1 cellular context compared by ENCODE assay signal in the genomic region with DNA sequence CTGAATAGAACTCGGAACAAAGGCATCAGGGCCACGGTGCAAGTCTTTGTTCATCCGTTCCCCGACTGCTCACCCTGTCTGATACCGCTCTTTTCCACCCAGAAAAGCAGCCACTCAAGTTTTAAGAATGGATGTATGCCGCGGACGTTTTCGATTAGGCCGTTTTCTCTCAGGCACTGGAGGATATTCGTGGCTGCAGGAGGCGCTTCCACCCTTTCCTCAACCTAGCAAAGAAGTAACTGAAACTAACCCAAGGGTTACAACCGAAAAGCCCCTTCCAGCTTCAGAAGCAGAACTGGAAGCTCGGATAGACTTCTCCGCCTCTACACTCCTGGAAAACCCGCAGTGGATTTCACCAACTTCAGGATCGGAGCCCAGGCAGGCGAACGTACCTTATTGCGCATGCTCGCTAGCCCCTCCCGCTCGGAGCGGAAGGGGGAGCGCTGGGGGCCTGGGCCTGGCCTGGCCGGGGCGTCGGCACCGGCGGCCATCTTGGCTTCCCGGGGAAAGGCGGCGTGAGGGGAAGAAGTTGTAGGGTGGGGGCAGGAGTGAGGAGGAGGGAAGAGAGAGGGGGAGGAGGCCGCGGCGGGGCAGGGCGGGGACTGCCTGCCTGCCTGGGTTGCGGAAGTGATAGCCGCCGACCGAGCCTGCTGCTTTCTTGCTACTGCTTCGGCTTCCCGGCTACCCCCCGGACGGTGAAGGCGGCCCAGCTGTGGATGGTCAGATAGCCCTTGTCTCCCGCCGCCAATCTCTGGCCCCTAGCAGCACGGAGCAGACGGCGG.
TF ChIP-seq lines count a peak whose summit lies in the region.

A gene (plus strand): TSS at position 619 of the 782 bp plus-strand sequence. CDS start 191 bp downstream, outside the sequence.

TF ChIP-seq in HepG2, 621 proteins besides CTCF, POLR2A, EP300 and RAD21 (continued from another document and continues in another):
- no peak for TF ChIP-seq SETDB1 (CRISPR knock-in tag; IDR thresholded peaks at IDR 0.05; ENCODE audit: borderline replicate concordance)
- no peak for TF ChIP-seq ZFP62 (CRISPR knock-in tag; IDR thresholded peaks at IDR 0.05)
- TF ChIP-seq, protein P1, sequence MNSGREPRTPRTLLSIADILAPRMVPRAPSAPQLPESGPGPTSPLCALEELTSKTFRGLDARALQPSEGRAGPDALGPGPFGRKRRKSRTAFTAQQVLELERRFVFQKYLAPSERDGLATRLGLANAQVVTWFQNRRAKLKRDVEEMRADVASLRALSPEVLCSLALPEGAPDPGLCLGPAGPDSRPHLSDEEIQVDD (CRISPR knock-in tag; IDR thresholded peaks at IDR 0.05; ENCODE audit: borderline replicate concordance): no peak; the same call in 1 of the 2 replicates
- TF ChIP-seq, protein P2, sequence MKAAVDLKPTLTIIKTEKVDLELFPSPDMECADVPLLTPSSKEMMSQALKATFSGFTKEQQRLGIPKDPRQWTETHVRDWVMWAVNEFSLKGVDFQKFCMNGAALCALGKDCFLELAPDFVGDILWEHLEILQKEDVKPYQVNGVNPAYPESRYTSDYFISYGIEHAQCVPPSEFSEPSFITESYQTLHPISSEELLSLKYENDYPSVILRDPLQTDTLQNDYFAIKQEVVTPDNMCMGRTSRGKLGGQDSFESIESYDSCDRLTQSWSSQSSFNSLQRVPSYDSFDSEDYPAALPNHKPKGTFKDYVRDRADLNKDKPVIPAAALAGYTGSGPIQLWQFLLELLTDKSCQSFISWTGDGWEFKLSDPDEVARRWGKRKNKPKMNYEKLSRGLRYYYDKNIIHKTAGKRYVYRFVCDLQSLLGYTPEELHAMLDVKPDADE (CRISPR knock-in tag; IDR thresholded peaks at IDR 0.05): peak; percentile 17; the same call in 1 of the 2 replicates
- peak; percentile 94; the same call in 1 of the 2 replicates for TF ChIP-seq ZNF451 (CRISPR knock-in tag; IDR thresholded peaks at IDR 0.05)
- TF ChIP-seq FOXP1 (IDR thresholded peaks at IDR 0.05): no peak
- TF ChIP-seq FOXP1 (CRISPR knock-in tag; IDR thresholded peaks at IDR 0.05): peak; percentile 34; the same call in 1 of the 2 replicates
- TF ChIP-seq ZNF224 (CRISPR knock-in tag; IDR thresholded peaks at IDR 0.05): no peak; the same call in 1 of the 2 replicates
- TF ChIP-seq ZNF598 (CRISPR knock-in tag; IDR thresholded peaks at IDR 0.05; ENCODE audit: borderline replicate concordance): 0 out of 2 replicates have a peak, but pooled peaks have one; percentile 25
- TF ChIP-seq, protein P3, sequence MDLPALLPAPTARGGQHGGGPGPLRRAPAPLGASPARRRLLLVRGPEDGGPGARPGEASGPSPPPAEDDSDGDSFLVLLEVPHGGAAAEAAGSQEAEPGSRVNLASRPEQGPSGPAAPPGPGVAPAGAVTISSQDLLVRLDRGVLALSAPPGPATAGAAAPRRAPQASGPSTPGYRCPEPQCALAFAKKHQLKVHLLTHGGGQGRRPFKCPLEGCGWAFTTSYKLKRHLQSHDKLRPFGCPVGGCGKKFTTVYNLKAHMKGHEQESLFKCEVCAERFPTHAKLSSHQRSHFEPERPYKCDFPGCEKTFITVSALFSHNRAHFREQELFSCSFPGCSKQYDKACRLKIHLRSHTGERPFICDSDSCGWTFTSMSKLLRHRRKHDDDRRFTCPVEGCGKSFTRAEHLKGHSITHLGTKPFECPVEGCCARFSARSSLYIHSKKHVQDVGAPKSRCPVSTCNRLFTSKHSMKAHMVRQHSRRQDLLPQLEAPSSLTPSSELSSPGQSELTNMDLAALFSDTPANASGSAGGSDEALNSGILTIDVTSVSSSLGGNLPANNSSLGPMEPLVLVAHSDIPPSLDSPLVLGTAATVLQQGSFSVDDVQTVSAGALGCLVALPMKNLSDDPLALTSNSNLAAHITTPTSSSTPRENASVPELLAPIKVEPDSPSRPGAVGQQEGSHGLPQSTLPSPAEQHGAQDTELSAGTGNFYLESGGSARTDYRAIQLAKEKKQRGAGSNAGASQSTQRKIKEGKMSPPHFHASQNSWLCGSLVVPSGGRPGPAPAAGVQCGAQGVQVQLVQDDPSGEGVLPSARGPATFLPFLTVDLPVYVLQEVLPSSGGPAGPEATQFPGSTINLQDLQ (CRISPR knock-in tag; IDR thresholded peaks at IDR 0.05): peak; percentile 33; the same call in 1 of the 2 replicates
- no peak for TF ChIP-seq HHEX (CRISPR knock-in tag; IDR thresholded peaks at IDR 0.05)
- TF ChIP-seq MBD4 (IDR thresholded peaks at IDR 0.05; ENCODE audit: borderline replicate concordance, low read length): no peak
- TF ChIP-seq, protein P4, sequence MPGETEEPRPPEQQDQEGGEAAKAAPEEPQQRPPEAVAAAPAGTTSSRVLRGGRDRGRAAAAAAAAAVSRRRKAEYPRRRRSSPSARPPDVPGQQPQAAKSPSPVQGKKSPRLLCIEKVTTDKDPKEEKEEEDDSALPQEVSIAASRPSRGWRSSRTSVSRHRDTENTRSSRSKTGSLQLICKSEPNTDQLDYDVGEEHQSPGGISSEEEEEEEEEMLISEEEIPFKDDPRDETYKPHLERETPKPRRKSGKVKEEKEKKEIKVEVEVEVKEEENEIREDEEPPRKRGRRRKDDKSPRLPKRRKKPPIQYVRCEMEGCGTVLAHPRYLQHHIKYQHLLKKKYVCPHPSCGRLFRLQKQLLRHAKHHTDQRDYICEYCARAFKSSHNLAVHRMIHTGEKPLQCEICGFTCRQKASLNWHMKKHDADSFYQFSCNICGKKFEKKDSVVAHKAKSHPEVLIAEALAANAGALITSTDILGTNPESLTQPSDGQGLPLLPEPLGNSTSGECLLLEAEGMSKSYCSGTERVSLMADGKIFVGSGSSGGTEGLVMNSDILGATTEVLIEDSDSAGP (CRISPR knock-in tag; IDR thresholded peaks at IDR 0.05; ENCODE audit: borderline replicate concordance): peak; percentile 91
- peak; percentile 100 for TF ChIP-seq MAZ (IDR thresholded peaks at IDR 0.05; ENCODE audit: borderline replicate concordance, low read depth, low read length)
- peak; percentile 100 for TF ChIP-seq MAZ (CRISPR knock-in tag; IDR thresholded peaks at IDR 0.05; ENCODE audit: low read depth)
- no peak for TF ChIP-seq PHB2 (IDR thresholded peaks at IDR 0.05; ENCODE audit: partially characterized antibody)
- peak; percentile 92 for TF ChIP-seq ATF7-NPFF (CRISPR knock-in tag; IDR thresholded peaks at IDR 0.05; ENCODE audit: low read depth)
- peak; percentile 58 for TF ChIP-seq HCFC1 (IDR thresholded peaks at IDR 0.05; ENCODE audit: low read depth, low read length)
- TF ChIP-seq, protein P5, sequence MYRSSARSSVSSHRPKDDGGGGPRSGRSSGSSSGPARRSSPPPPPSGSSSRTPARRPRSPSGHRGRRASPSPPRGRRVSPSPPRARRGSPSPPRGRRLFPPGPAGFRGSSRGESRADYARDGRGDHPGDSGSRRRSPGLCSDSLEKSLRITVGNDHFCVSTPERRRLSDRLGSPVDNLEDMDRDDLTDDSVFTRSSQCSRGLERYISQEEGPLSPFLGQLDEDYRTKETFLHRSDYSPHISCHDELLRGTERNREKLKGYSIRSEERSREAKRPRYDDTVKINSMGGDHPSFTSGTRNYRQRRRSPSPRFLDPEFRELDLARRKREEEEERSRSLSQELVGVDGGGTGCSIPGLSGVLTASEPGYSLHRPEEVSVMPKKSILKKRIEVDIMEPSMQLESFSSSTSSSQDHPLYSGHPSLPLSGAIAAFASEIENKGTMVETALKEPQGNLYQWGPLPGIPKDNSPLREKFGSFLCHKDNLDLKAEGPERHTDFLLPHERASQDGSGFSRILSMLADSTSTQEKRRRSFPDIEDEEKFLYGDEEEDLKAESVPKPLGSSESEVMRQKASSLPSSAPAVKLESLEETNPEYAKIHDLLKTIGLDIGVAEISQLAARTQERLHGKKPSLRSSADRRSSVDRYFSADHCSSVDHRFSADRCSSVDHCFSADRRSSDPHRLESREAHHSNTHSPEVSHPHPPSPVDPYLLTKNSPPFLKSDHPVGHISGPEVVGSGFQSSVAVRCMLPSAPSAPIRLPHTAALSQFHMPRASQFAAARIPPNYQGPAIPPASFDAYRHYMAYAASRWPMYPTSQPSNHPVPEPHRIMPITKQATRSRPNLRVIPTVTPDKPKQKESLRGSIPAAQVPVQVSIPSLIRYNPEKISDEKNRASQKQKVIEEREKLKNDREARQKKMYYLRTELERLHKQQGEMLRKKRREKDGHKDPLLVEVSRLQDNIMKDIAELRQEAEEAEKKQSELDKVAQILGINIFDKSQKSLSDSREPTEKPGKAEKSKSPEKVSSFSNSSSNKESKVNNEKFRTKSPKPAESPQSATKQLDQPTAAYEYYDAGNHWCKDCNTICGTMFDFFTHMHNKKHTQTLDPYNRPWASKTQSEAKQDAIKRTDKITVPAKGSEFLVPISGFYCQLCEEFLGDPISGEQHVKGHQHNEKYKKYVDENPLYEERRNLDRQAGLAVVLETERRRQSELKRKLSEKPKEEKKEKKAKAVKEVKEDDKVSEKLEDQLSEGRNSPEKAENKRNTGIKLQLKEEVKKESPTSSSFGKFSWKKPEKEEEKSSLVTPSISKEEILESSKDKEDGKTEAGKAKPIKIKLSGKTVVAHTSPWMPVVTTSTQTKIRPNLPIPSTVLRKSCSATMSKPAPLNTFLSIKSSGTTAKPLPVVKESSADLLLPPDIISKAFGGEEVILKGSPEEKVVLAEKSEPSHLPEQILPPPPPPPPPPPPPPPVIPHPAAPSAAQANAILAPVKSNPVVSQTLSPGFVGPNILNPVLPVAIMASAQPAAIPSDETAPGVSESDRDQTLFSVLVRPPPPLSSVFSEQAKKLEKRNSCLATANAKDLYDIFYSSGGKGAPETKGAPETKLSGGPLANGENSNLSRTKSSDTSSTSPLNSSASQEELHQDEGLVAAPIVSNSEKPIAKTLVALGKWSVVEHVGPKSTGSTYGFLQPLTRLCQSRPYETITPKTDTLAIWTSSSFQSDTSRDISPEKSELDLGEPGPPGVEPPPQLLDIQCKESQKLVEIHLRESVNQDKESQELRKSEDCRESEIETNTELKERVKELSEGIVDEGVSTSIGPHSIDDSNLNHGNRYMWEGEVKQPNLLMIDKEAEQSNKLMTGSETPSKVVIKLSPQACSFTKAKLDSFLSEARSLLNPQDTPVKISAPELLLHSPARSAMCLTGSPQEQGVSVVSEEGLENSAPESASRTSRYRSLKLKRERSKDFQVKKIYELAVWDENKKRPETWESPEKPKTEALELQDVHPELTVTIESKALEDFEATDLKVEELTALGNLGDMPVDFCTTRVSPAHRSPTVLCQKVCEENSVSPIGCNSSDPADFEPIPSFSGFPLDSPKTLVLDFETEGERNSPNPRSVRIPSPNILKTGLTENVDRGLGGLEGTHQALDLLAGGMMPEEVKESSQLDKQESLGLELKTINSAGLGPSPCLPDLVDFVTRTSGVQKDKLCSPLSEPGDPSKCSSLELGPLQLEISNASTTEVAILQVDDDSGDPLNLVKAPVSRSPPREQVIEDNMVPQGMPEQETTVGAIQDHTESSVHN (CRISPR knock-in tag; IDR thresholded peaks at IDR 0.05): peak; percentile 45; the same call in 1 of the 2 replicates
- TF ChIP-seq ZNF547 (CRISPR knock-in tag; IDR thresholded peaks at IDR 0.05): no peak; the same call in 1 of the 2 replicates
- TF ChIP-seq ZKSCAN8 (CRISPR knock-in tag; IDR thresholded peaks at IDR 0.05; ENCODE audit: borderline replicate concordance): peak; percentile 89; the same call in 1 of the 2 replicates
- TF ChIP-seq ZNF780A (CRISPR knock-in tag; IDR thresholded peaks at IDR 0.05): peak; percentile 90; the same call in 1 of the 2 replicates
- TF ChIP-seq, protein P6, sequence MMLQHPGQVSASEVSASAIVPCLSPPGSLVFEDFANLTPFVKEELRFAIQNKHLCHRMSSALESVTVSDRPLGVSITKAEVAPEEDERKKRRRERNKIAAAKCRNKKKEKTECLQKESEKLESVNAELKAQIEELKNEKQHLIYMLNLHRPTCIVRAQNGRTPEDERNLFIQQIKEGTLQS (CRISPR knock-in tag; IDR thresholded peaks at IDR 0.05): peak; percentile 6; the same call in 1 of the 2 replicates
- peak; percentile 51; the same call in 1 of the 2 replicates for TF ChIP-seq ZNF460 (CRISPR knock-in tag; IDR thresholded peaks at IDR 0.05; ENCODE audit: borderline replicate concordance)
- peak; percentile 88; the same call in 1 of the 2 replicates for TF ChIP-seq GTF2F1 (IDR thresholded peaks at IDR 0.05; ENCODE audit: low read length)
- TF ChIP-seq, protein P7, sequence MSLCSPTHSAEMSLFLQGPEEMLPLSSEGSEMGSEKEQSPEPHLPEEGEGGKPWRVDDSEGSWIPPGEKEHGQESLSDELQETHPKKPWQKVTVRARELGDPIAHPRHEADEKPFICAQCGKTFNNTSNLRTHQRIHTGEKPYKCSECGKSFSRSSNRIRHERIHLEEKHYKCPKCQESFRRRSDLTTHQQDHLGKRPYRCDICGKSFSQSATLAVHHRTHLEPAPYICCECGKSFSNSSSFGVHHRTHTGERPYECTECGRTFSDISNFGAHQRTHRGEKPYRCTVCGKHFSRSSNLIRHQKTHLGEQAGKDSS (CRISPR knock-in tag; IDR thresholded peaks at IDR 0.05; ENCODE audit: borderline replicate concordance, low read depth): no peak; the same call in 1 of the 2 replicates
- 0 out of 2 replicates have a peak, but pooled peaks have one; percentile 74 for TF ChIP-seq SNAPC2 (CRISPR knock-in tag; IDR thresholded peaks at IDR 0.05)
- no peak for TF ChIP-seq ZFYVE20 (CRISPR knock-in tag; IDR thresholded peaks at IDR 0.05; ENCODE audit: borderline replicate concordance, low read depth)
